In genomic region chr5:37110128-37110527, GRCh38 we compare ENCODE assay signal across 18 cellular contexts.
DNase-seq lines count a peak whose midpoint lies in the region; FAIRE-seq and TF ChIP-seq lines count a peak whose summit lies in the region.
"Had no signal": no experiment of that assay in that cellular context is flagged by ENCODE, and none has a peak within 500 bp of the region (broad histone marks: within the 10 kb centered on the region; RNA-seq: fewer than 3 reads in every experiment).

No MANE protein-coding gene starts in this region.

- H3K36me3 Mint-ChIP-seq in activated naive CD8-positive, alpha-beta T cell: peaks cover 33% of the 10 kb centered on the region
- H3K36me3 Mint-ChIP-seq in activated naive CD8-positive, alpha-beta T cell treated with anti-CD3 and anti-CD28 coated beads for 36 hours: peaks cover 51% of the 10 kb centered on the region
- H3K36me3 Mint-ChIP-seq in activated T-helper 1 cell treated with anti-CD3 and anti-CD28 coated beads, Interleukin-12 subunit alpha, Interleukin-12 subunit beta, Interleukin-2, Interleukin-4 antibody, amounts not matched to agents 30 ng/mL and 10 ng/mL and 1 ng/mL, durations not matched to agents 14 hours and 24 hours and 36 hours (ENCODE audit: low read depth): peaks cover 39% of the 10 kb centered on the region

- intact Hi-C loops in activated T-helper 1 cell treated with anti-CD3 and anti-CD28 coated beads, Interleukin-12 subunit alpha, Interleukin-12 subunit beta, Interleukin-2, Interleukin-4 antibody, amounts not matched to agents 30 ng/mL and 10 ng/mL and 1 ng/mL, durations not matched to agents 14 hours and 24 hours and 36 hours (cut with micrococcal nuclease): loop anchor here (2.0 to 5.0 kb wide), 3 partner anchors 102 to 627 kb away; partner anchors contain the start of gene NUP155
- intact Hi-C loops in cardiac septum (cut with DNase I): no loop called here

- no peak for DNase-seq in activated naive CD8-positive, alpha-beta T cell treated with anti-CD3 and anti-CD28 coated beads for 36 hours
- DNase-seq in HL-60 (ENCODE audit: low read depth in 1 of 2, low spot score in 1 of 2): no peak
- no peak for DNase-seq in activated T-helper 1 cell treated with anti-CD3 and anti-CD28 coated beads, Interleukin-12 subunit alpha, Interleukin-12 subunit beta, Interleukin-2, Interleukin-4 antibody, amounts not matched to agents 30 ng/mL and 10 ng/mL and 1 ng/mL, durations not matched to agents 14 hours and 24 hours and 36 hours (ENCODE audit: low spot score)
- DNase-seq in small intestine: peak; percentile 50
- DNase-seq in HuH-7.5 (ENCODE audit: low spot score): no peak
- no peak for DNase-seq in cardiac septum (ENCODE audit: low spot score)
- no peak for DNase-seq in NCI-H2029 (lab: John Stamatoyannopoulos, UW)
- DNase-seq: CD8-positive, alpha-beta T cell; DMS79; GM23248; HCEC 1CT; NCI-H1048; NCI-H146; NCI-H2081 treated with DMSO at 0.1 percent for 48 hours; NCI-H524 had no signal

- FAIRE-seq in small intestine (lab: Jason Lieb, UNC): no peak
- FAIRE-seq: D721Med had no signal

- no peaks in the 10 kb centered on the region for H3K27me3 Mint-ChIP-seq in activated naive CD8-positive, alpha-beta T cell
- H3K27me3 Mint-ChIP-seq in activated naive CD8-positive, alpha-beta T cell treated with anti-CD3 and anti-CD28 coated beads for 36 hours: no peaks in the 10 kb centered on the region
- H3K27me3 Mint-ChIP-seq in activated T-helper 1 cell treated with anti-CD3 and anti-CD28 coated beads, Interleukin-12 subunit alpha, Interleukin-12 subunit beta, Interleukin-2, Interleukin-4 antibody, amounts not matched to agents 30 ng/mL and 10 ng/mL and 1 ng/mL, durations not matched to agents 14 hours and 24 hours and 36 hours (ENCODE audit: insufficient read depth): no peaks in the 10 kb centered on the region
- H3K27me3 Mint-ChIP-seq: B cell had no signal

- peaks cover 0 to 3% of the 10 kb centered on the region in 2 donors for H3K4me1 ChIP-seq in small intestine (ENCODE audit: control insufficient read depth in 2 of 2, insufficient read depth in 1 of 2, low read depth in 1 of 2, low read length in 1 of 2)

- no peaks in the 10 kb centered on the region for H3K9me3 Mint-ChIP-seq in activated naive CD8-positive, alpha-beta T cell (ENCODE audit: low read depth)
- H3K9me3 Mint-ChIP-seq in activated naive CD8-positive, alpha-beta T cell treated with anti-CD3 and anti-CD28 coated beads for 36 hours: peaks cover 9% of the 10 kb centered on the region
- H3K9me3 Mint-ChIP-seq in activated T-helper 1 cell treated with anti-CD3 and anti-CD28 coated beads, Interleukin-12 subunit alpha, Interleukin-12 subunit beta, Interleukin-2, Interleukin-4 antibody, amounts not matched to agents 30 ng/mL and 10 ng/mL and 1 ng/mL, durations not matched to agents 14 hours and 24 hours and 36 hours: peaks cover 16% of the 10 kb centered on the region

- H3K27ac Mint-ChIP-seq in activated naive CD8-positive, alpha-beta T cell: no peak overlapping the region
- no peak overlapping the region for H3K27ac Mint-ChIP-seq in activated naive CD8-positive, alpha-beta T cell treated with anti-CD3 and anti-CD28 coated beads for 36 hours
- peak overlapping the region; percentile 28 for H3K27ac Mint-ChIP-seq in activated T-helper 1 cell treated with anti-CD3 and anti-CD28 coated beads, Interleukin-12 subunit alpha, Interleukin-12 subunit beta, Interleukin-2, Interleukin-4 antibody, amounts not matched to agents 30 ng/mL and 10 ng/mL and 1 ng/mL, durations not matched to agents 14 hours and 24 hours and 36 hours
- H3K27ac Mint-ChIP-seq: B cell; CD8-positive, alpha-beta T cell had no signal

- H3K27ac ChIP-seq in HL-60 (replicated peaks) (peak overlapping the region; percentile 21; the same call in 1 of the 2 replicates), small intestine (ENCODE audit: low read depth in 1 of 2, low read length in 1 of 2) (no peak overlapping the region)
- H3K27ac ChIP-seq: GM23248 had no signal

- TF ChIP-seq CTCF in HL-60 (IDR thresholded peaks at IDR 0.05; ENCODE audit: insufficient read depth, low read length): no peak

- H3K27me3 ChIP-seq in HL-60 (ENCODE audit: insufficient read depth, poor library complexity, severe bottlenecking) (no peaks in the 10 kb centered on the region), small intestine (ENCODE audit: control insufficient read depth in 2 of 2, insufficient read depth in 2 of 2, low read length in 2 of 2) (no peaks in the 10 kb centered on the region)

- peaks cover 39% of the 10 kb centered on the region for H3K4me1 Mint-ChIP-seq in activated naive CD8-positive, alpha-beta T cell (ENCODE audit: low read depth)
- H3K4me1 Mint-ChIP-seq in activated naive CD8-positive, alpha-beta T cell treated with anti-CD3 and anti-CD28 coated beads for 36 hours: peaks cover 34% of the 10 kb centered on the region
- H3K4me1 Mint-ChIP-seq in activated T-helper 1 cell treated with anti-CD3 and anti-CD28 coated beads, Interleukin-12 subunit alpha, Interleukin-12 subunit beta, Interleukin-2, Interleukin-4 antibody, amounts not matched to agents 30 ng/mL and 10 ng/mL and 1 ng/mL, durations not matched to agents 14 hours and 24 hours and 36 hours (ENCODE audit: low read depth): peaks cover 42% of the 10 kb centered on the region

- 33 to 61% (median 40%) methylated on average over 1 of the region's 1 CpG for WGBS in small intestine, 3 donors

- H3K4me3 ChIP-seq in HL-60 (replicated peaks; ENCODE audit: insufficient read depth, low read length) (no peak overlapping the region), small intestine (ENCODE audit: low read depth in 1 of 2, low read length in 2 of 2) (no peak overlapping the region)
- H3K4me3 ChIP-seq: GM23248 had no signal

- H3K4me3 Mint-ChIP-seq in activated naive CD8-positive, alpha-beta T cell: peak overlapping the region; percentile 1
- no peak overlapping the region for H3K4me3 Mint-ChIP-seq in activated naive CD8-positive, alpha-beta T cell treated with anti-CD3 and anti-CD28 coated beads for 36 hours
- peak overlapping the region; percentile 1 for H3K4me3 Mint-ChIP-seq in activated T-helper 1 cell treated with anti-CD3 and anti-CD28 coated beads, Interleukin-12 subunit alpha, Interleukin-12 subunit beta, Interleukin-2, Interleukin-4 antibody, amounts not matched to agents 30 ng/mL and 10 ng/mL and 1 ng/mL, durations not matched to agents 14 hours and 24 hours and 36 hours
- H3K4me3 Mint-ChIP-seq: B cell had no signal

- H3K36me3 ChIP-seq in small intestine (ENCODE audit: control insufficient read depth in 2 of 2, insufficient read depth in 2 of 2, low read length in 2 of 2): no peaks in the 10 kb centered on the region

- no peaks in the 10 kb centered on the region for H3K9me3 ChIP-seq in small intestine (ENCODE audit: control insufficient read depth, low read depth)
